10 cellular contexts compared by ENCODE assay signal in genomic region chr1:143735764-143736461, GRCh38.
DNase-seq lines count a peak whose midpoint lies in the region; ATAC-seq and TF ChIP-seq lines count a peak whose summit lies in the region.
"Had no signal": no experiment of that assay in that cellular context is flagged by ENCODE, and none has a peak within 500 bp of the region (broad histone marks: within the 10 kb centered on the region; RNA-seq: fewer than 3 reads in every experiment).

No MANE protein-coding gene starts in this region.

- no peaks in the 10 kb centered on the region for H3K9me3 ChIP-seq in MM.1S (replicated peaks; ENCODE audit: insufficient read depth, low read length)

- H3K9me2 ChIP-seq in MM.1S (replicated peaks; ENCODE audit: insufficient read depth, low read length): no peaks in the 10 kb centered on the region

- TF ChIP-seq CTCF in GM12865 (IDR thresholded peaks at IDR 0.05; ENCODE audit: insufficient read depth, low read depth, low read length, missing control alignments): no peak
- no peak for TF ChIP-seq CTCF in GM20000 (IDR thresholded peaks at IDR 0.05; ENCODE audit: extremely low read depth, missing control alignments)
- no peak for TF ChIP-seq CTCF in MM.1S (IDR thresholded peaks at IDR 0.05; ENCODE audit: low read length)

- H3K9ac ChIP-seq in MM.1S (ENCODE audit: low read length): no peak overlapping the region

- no peaks in the 10 kb centered on the region for H3K79me2 ChIP-seq in MM.1S (ENCODE audit: low read length)

- no peaks in the 10 kb centered on the region for H3F3A ChIP-seq in MM.1S (ENCODE audit: insufficient read depth, low read length)

- no peaks in the 10 kb centered on the region for H4K20me1 ChIP-seq in MM.1S (ENCODE audit: insufficient read depth, low read length)

- peaks cover 17% of the 10 kb centered on the region for H3K27me3 ChIP-seq in MM.1S (replicated peaks; ENCODE audit: insufficient read depth, low read length)

- ATAC-seq in esophagus mucosa (peak; percentile 59), HG03565 (IDR thresholded peaks at IDR 0.05; ENCODE audit: unreplicated experiment) (no peak)
- ATAC-seq: effector memory CD8-positive, alpha-beta T cell had no signal

- H3K4me1 ChIP-seq in MM.1S (ENCODE audit: low read length): no peaks in the 10 kb centered on the region

- intact Hi-C loops in posterior vena cava (cut with DNase I): no loop called here

- no peaks in the 10 kb centered on the region for H3K36me3 ChIP-seq in MM.1S (replicated peaks; ENCODE audit: insufficient read depth, low read length)

- no peak overlapping the region for H3K4me3 ChIP-seq in GM12865 (ENCODE audit: low read depth, low read length)
- no peak overlapping the region for H3K4me3 ChIP-seq in MM.1S (ENCODE audit: low read length)

- H2AFZ ChIP-seq in MM.1S (ENCODE audit: low read length): no peak overlapping the region

- no peak overlapping the region for H3K4me2 ChIP-seq in MM.1S (ENCODE audit: low read depth, low read length)

- peak; percentile 14 for DNase-seq in GM12865 (ENCODE audit: low read depth)
- peak; percentile 82 for DNase-seq in NCI-H748 (lab: John Stamatoyannopoulos, UW; ENCODE audit: unreplicated experiment)
- DNase-seq in posterior vena cava (ENCODE audit: low spot score): peak; percentile 84
- no peak for DNase-seq in GM20000 (ENCODE audit: low spot score)
- no peak for DNase-seq in MM.1S
- DNase-seq: activated CD4-positive, alpha-beta T cell treated with anti-CD3 and anti-CD28 coated beads, Interleukin-2, amount 10 ng/mL, durations not matched to agents 24 days and 14 days; effector memory CD8-positive, alpha-beta T cell; NCI-H2107 had no signal

- no peak overlapping the region for H3K27ac ChIP-seq in MM.1S (ENCODE audit: low read length)

Comparison
In these comparisons a context has a peak if more than half of its experiments do, and no peak if none do; other contexts are left out.
1. DNase-seq: peak in GM12865 (single experiment), NCI-H748 (single experiment) and posterior vena cava (single experiment); none in GM20000 (single experiment) and MM.1S (single experiment).